ENCODE assay signal across 1 cellular context in genomic region chr4:25441519-25442117, GRCh38.
TF ChIP-seq lines count a peak whose summit lies in the region.

No MANE protein-coding gene starts in this region.

TF ChIP-seq in GM23338, 12 proteins besides CTCF, POLR2A, EP300 and RAD21 (continued from another document):
- no peak for TF ChIP-seq ZNF462 (CRISPR knock-in tag; IDR thresholded peaks at IDR 0.05)
- TF ChIP-seq EZH2phosphoT487 (IDR thresholded peaks at IDR 0.05; ENCODE audit: unreplicated experiment) = no peak
